In genomic region chr1:206723500-206724472, GRCh38 we compare ENCODE assay signal across 9 cellular contexts. TPM values are rescaled to one million over a fixed set of nuclear protein-coding genes. Genes with fewer than 3 reads are reported as not detected.
DNase-seq lines count a peak whose midpoint lies in the region; ATAC-seq, FAIRE-seq and TF ChIP-seq lines count a peak whose summit lies in the region.
"Had no signal": no experiment of that assay in that cellular context is flagged by ENCODE, and none has a peak within 500 bp of the region (broad histone marks: within the 10 kb centered on the region; RNA-seq: fewer than 3 reads in every experiment).

No MANE protein-coding gene starts in this region.

- H3K4me2 ChIP-seq in skeletal muscle satellite cell (ENCODE audit: low read length), result peak overlapping the region; percentile 30

- H3K36me3 ChIP-seq in right atrium auricular region (peaks cover 2% of the 10 kb centered on the region), skeletal muscle satellite cell (ENCODE audit: insufficient read depth, low read length) (no peaks in the 10 kb centered on the region)

- no peaks in the 10 kb centered on the region for H3K36me3 Mint-ChIP-seq in WTC11
- H3K36me3 Mint-ChIP-seq in activated CD4-positive, alpha-beta T cell treated with anti-CD3 and anti-CD28 coated beads, Interleukin-2, amount 10 ng/mL, durations not matched to agents 7 days and 5 days (ENCODE audit: low read depth), result peaks cover 3% of the 10 kb centered on the region

- peak; percentile 56 for ATAC-seq in WTC11
- no peak for ATAC-seq in HG03280 (IDR thresholded peaks at IDR 0.05; ENCODE audit: unreplicated experiment)

- CTCF ChIA-PET in WTC11 (lab: Charles Lee), result interaction anchor here (0.6 to 3.1 kb wide), 20 partner anchors 9 to 259 kb away, joined by 3 to 9 read pairs (median 4); no protein-coding TSS in a partner anchor
- CTCF ChIA-PET in activated CD4-positive, alpha-beta T cell treated with anti-CD3 and anti-CD28 coated beads, Interleukin-2, amount 10 ng/mL, durations not matched to agents 7 days and 5 days (lab: Charles Lee), result interaction anchor here (0.9 to 3.7 kb wide), 9 partner anchors 10 to 258 kb away, joined by 3 to 43 read pairs (median 3); partner anchors contain the start of gene DYRK3

- no peak overlapping the region for H3K4me3 ChIP-seq in right atrium auricular region
- peak overlapping the region; percentile 36 for H3K4me3 ChIP-seq in skeletal muscle satellite cell (ENCODE audit: low read length)

- no peak for FAIRE-seq in H54 (lab: Jason Lieb, UNC)

- no peaks in the 10 kb centered on the region for H3K27me3 Mint-ChIP-seq in WTC11 (ENCODE audit: low read depth)
- no peaks in the 10 kb centered on the region for H3K27me3 Mint-ChIP-seq in activated CD4-positive, alpha-beta T cell treated with anti-CD3 and anti-CD28 coated beads, Interleukin-2, amount 10 ng/mL, durations not matched to agents 7 days and 5 days

- no peaks in the 10 kb centered on the region for H3K9me3 ChIP-seq in right atrium auricular region
- H3K9me3 ChIP-seq in skeletal muscle satellite cell (replicated peaks; ENCODE audit: low read length), result no peaks in the 10 kb centered on the region

- H3K27ac ChIP-seq in right atrium auricular region, result peak overlapping the region; percentile 82 to 92

- no peaks in the 10 kb centered on the region for H3K9me3 Mint-ChIP-seq in WTC11
- H3K9me3 Mint-ChIP-seq in activated CD4-positive, alpha-beta T cell treated with anti-CD3 and anti-CD28 coated beads, Interleukin-2, amount 10 ng/mL, durations not matched to agents 7 days and 5 days, result no peaks in the 10 kb centered on the region

- H3K27me3 ChIP-seq in right atrium auricular region, result no peaks in the 10 kb centered on the region
- H3K27me3 ChIP-seq in skeletal muscle satellite cell (ENCODE audit: control insufficient read depth, insufficient read depth, low read length), result no peaks in the 10 kb centered on the region

- H3K4me1 ChIP-seq in right atrium auricular region (peaks cover 0 to 100% of the 10 kb centered on the region in 2 donors), skeletal muscle satellite cell (ENCODE audit: control insufficient read depth, insufficient read depth, low read length) (peaks cover 29% of the 10 kb centered on the region)

- TF ChIP-seq CTCF in WTC11 (IDR thresholded peaks at IDR 0.05), result no peak
- TF ChIP-seq CTCF in right atrium auricular region (IDR thresholded peaks at IDR 0.05), result no peak

- H3K4me3 Mint-ChIP-seq in WTC11, result no peak overlapping the region
- H3K4me3 Mint-ChIP-seq in activated CD4-positive, alpha-beta T cell treated with anti-CD3 and anti-CD28 coated beads, Interleukin-2, amount 10 ng/mL, durations not matched to agents 7 days and 5 days, result no peak overlapping the region

- H3K9ac ChIP-seq in skeletal muscle satellite cell (ENCODE audit: low read depth, low read length), result no peak overlapping the region

- peaks cover 26% of the 10 kb centered on the region for H3K4me1 Mint-ChIP-seq in WTC11
- H3K4me1 Mint-ChIP-seq in activated CD4-positive, alpha-beta T cell treated with anti-CD3 and anti-CD28 coated beads, Interleukin-2, amount 10 ng/mL, durations not matched to agents 7 days and 5 days, result peaks cover 47% of the 10 kb centered on the region

- H3K27ac Mint-ChIP-seq in WTC11, result peak overlapping the region; percentile 78; the same call in 1 of the 2 replicates
- no peak overlapping the region for H3K27ac Mint-ChIP-seq in activated CD4-positive, alpha-beta T cell treated with anti-CD3 and anti-CD28 coated beads, Interleukin-2, amount 10 ng/mL, durations not matched to agents 7 days and 5 days

- TF ChIP-seq POLR2A in H54 (IDR thresholded peaks at IDR 0.05; ENCODE audit: low read depth, low read length), result no peak
- TF ChIP-seq POLR2A in erythroblast (IDR thresholded peaks at IDR 0.05; ENCODE audit: low read length), result no peak

- DNase-seq in H54 (ENCODE audit: insufficient read length, low spot score) (peak; percentile 27), WTC11 (ENCODE audit: low spot score) (no peak), right atrium auricular region (ENCODE audit: low spot score) (peak; percentile 77), NCI-H524 (lab: John Stamatoyannopoulos, UW) (no peak), erythroblast (lab: John Stamatoyannopoulos, UW) (no peak)
- no peak for DNase-seq in activated CD4-positive, alpha-beta T cell treated with anti-CD3 and anti-CD28 coated beads, Interleukin-2, amount 10 ng/mL, durations not matched to agents 7 days and 5 days
- DNase-seq: activated CD4-positive, CD25-positive, alpha-beta regulatory T cell had no signal

- POLR2A ChIA-PET in WTC11 (lab: Charles Lee), result no interaction called here
- POLR2A ChIA-PET in activated CD4-positive, alpha-beta T cell treated with anti-CD3 and anti-CD28 coated beads, Interleukin-2, amount 10 ng/mL, durations not matched to agents 7 days and 5 days (lab: Charles Lee), result interaction anchor here (0.7 kb wide), 1 partner anchor 60 kb away, joined by 6 read pairs; no protein-coding TSS in a partner anchor

TF ChIP-seq in WTC11, 78 proteins besides CTCF, POLR2A, EP300 and RAD21:
- TF ChIP-seq ZNF423 (CRISPR knock-in tag; IDR thresholded peaks at IDR 0.05), result peak; percentile 35; the same call in 1 of the 2 replicates
- TF ChIP-seq, protein P1, sequence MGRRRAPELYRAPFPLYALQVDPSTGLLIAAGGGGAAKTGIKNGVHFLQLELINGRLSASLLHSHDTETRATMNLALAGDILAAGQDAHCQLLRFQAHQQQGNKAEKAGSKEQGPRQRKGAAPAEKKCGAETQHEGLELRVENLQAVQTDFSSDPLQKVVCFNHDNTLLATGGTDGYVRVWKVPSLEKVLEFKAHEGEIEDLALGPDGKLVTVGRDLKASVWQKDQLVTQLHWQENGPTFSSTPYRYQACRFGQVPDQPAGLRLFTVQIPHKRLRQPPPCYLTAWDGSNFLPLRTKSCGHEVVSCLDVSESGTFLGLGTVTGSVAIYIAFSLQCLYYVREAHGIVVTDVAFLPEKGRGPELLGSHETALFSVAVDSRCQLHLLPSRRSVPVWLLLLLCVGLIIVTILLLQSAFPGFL (CRISPR knock-in tag; IDR thresholded peaks at IDR 0.05; ENCODE audit: borderline replicate concordance), result no peak

RNA-seq across cellular contexts. Expression of gene MAPKAPK2, which starts 39.1 kb away (rescaled TPM):
- 46.4 to 54.9 TPM (median 48.9 TPM) in 3 replicates for total RNA-seq in WTC11 (2021)
- total RNA-seq in right atrium auricular region, result 100 to 1,000 TPM; 136 to 158 TPM
- 20.8 and 29.5 TPM in 2 replicates for total RNA-seq in skeletal muscle satellite cell (2012; rRNA removed)
- 10 to 100 TPM; 55.5 to 57.4 TPM for total RNA-seq in activated CD4-positive, alpha-beta T cell treated with anti-CD3 and anti-CD28 coated beads, Interleukin-2, amount 10 ng/mL, durations not matched to agents 7 days and 5 days

RNA-seq across cellular contexts. Expression of gene IL19, which starts 46.8 kb away (rescaled TPM):
- total RNA-seq in WTC11 (2021) (not detected in 3 replicates), right atrium auricular region (not detected)
- not detected in 2 replicates for total RNA-seq in skeletal muscle satellite cell (2012; rRNA removed)
- not detected for total RNA-seq in activated CD4-positive, alpha-beta T cell treated with anti-CD3 and anti-CD28 coated beads, Interleukin-2, amount 10 ng/mL, durations not matched to agents 7 days and 5 days

RNA-seq across cellular contexts. Expression of gene IL10, which starts 48.5 kb away (rescaled TPM):
- total RNA-seq in WTC11 (2021) (not detected in 3 replicates), right atrium auricular region (1 to 10 TPM in 1 of 2 donors, under 1 TPM in 1; 0.93 to 3.1 TPM)
- not detected in 2 replicates for total RNA-seq in skeletal muscle satellite cell (2012; rRNA removed)
- total RNA-seq in activated CD4-positive, alpha-beta T cell treated with anti-CD3 and anti-CD28 coated beads, Interleukin-2, amount 10 ng/mL, durations not matched to agents 7 days and 5 days, result under 1 TPM; 0.12 to 0.15 TPM

Comparison
In these comparisons a context has a peak if more than half of its experiments do, and no peak if none do; other contexts are left out.
1. DNase-seq: peak in H54 (single experiment) and right atrium auricular region (single experiment); none in WTC11 (single experiment), NCI-H524 (0 of 2), erythroblast (0 of 2) and activated CD4-positive, alpha-beta T cell treated with anti-CD3 and anti-CD28 coated beads, Interleukin-2, amount 10 ng/mL, durations not matched to agents 7 days and 5 days (single experiment).